Comparison of ENCODE assay signal across 17 cellular contexts in the genomic region with DNA sequence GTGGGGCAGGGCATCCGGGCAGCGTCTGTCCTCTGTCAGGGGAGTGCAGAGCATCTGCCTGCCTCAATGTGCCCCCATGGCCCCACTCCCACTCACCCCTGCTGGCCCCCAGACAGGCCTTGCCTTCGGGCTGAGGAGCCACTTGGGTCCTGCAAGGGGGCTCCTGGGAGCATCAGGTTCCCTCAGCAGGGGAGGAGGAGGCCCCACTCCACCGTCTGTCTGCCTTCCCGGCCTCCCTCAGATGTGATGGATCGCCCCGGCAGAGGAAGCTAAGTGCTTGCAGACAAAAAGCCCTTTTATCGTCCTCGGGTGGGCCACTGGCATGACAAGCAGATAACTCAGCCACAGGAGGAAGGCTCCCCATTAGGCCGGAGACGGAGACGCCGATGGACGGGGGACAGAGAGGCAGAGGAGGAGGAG. TPM values are rescaled to one million over a fixed set of nuclear protein-coding genes. Genes with fewer than 3 reads are reported as not detected.
DNase-seq lines count a peak whose midpoint lies in the region; ATAC-seq and TF ChIP-seq lines count a peak whose summit lies in the region.
"Had no signal": no experiment of that assay in that cellular context is flagged by ENCODE, and none has a peak within 500 bp of the region (broad histone marks: within the 10 kb centered on the region; RNA-seq: fewer than 3 reads in every experiment).

No MANE protein-coding gene starts in this region.

- peaks cover 30% of the 10 kb centered on the region for H3K79me1 ChIP-seq in mesendoderm (ENCODE audit: low read length)

- H3K9me3 ChIP-seq in heart left ventricle (no peaks in the 10 kb centered on the region), adrenal gland (replicated peaks in 1 of 3) (no peaks in the 10 kb centered on the region), HAP-1 (no peaks in the 10 kb centered on the region)

- WGBS in heart left ventricle, 4 donors = 52 to 76% (median 68%) methylated on average over 11 to 14 of the region's 14 CpGs
- WGBS in mesendoderm (ENCODE audit: extremely low coverage, insufficient coverage, low lambda C conversion rate) = no CpG with 5 or more reads among the region's 14 CpGs
- 71 to 80% (median 73%) methylated on average over 11 to 14 of the region's 14 CpGs for WGBS in adrenal gland, 4 donors

- H3K18ac ChIP-seq in mesendoderm (ENCODE audit: low read length) = no peak overlapping the region

- intact Hi-C loops in heart left ventricle (cut with DNase I) = loop anchor here in 1 of 10 donors (2.0 kb wide), 1 partner anchor 24 kb away; no protein-coding TSS in a partner anchor
- intact Hi-C loops in Right ventricle myocardium superior (cut with DNase I) = no loop called here
- intact Hi-C loops in adrenal gland (cut with DNase I) = no loop called here

- H3K4me2 ChIP-seq in mesendoderm (ENCODE audit: low read length) = no peak overlapping the region

- DNase-seq in heart left ventricle = peak in 3 of 5 donors; percentile 6 to 51 (median 25)
- DNase-seq in Right ventricle myocardium superior = no peak
- DNase-seq in astrocyte of the hippocampus (ENCODE audit: low read depth, low spot score) = peak; percentile 18
- DNase-seq in mesendoderm = no peak
- DNase-seq in NCI-H2196 (lab: John Stamatoyannopoulos, UW; ENCODE audit: unreplicated experiment) = no peak
- DNase-seq in adrenal gland = no peak
- DNase-seq in HAP-1 (ENCODE audit: low spot score in 2 of 2) = no peak
- DNase-seq: activated CD4-positive, CD25-positive, alpha-beta regulatory T cell; activated CD8-positive, alpha-beta memory T cell treated with anti-CD3 and anti-CD28 coated beads for 24 hours; activated naive CD8-positive, alpha-beta T cell treated with anti-CD3 and anti-CD28 coated beads, Interleukin-2, amount 10 ng/mL, durations not matched to agents 7 days and 5 days; CD8-positive, alpha-beta memory T cell; GM23248; left cardiac atrium; NCI-H1930; T-cell had no signal

- no peak overlapping the region for H2AK5ac ChIP-seq in mesendoderm (ENCODE audit: low read length)

- TF ChIP-seq POLR2A in heart left ventricle (IDR thresholded peaks at IDR 0.05) (no peak), adrenal gland (IDR thresholded peaks at IDR 0.05) (no peak)

- no peak overlapping the region for H3K9ac ChIP-seq in mesendoderm (ENCODE audit: low read length)
- H3K9ac ChIP-seq: GM23248 had no signal

- H3K4me1 ChIP-seq in heart left ventricle = peaks cover 0 to 45% (median 31%) of the 10 kb centered on the region in 12 donors
- H3K4me1 ChIP-seq in mesendoderm (ENCODE audit: control insufficient read depth, low read depth, low read length) = peaks cover 6% of the 10 kb centered on the region
- H3K4me1 ChIP-seq in adrenal gland (replicated peaks in 1 of 2) = peaks cover 3 to 17% of the 10 kb centered on the region in 2 donors
- no peaks in the 10 kb centered on the region for H3K4me1 ChIP-seq in HAP-1

- in situ Hi-C loops in HAP-1 (cut with MboI; ENCODE audit: low sequenced_read_pairs) = no loop called here

- H3K23ac ChIP-seq in mesendoderm (ENCODE audit: low read length) = no peak overlapping the region

- H2BK120ac ChIP-seq in mesendoderm (ENCODE audit: low read depth, low read length) = no peak overlapping the region

- H4K8ac ChIP-seq in mesendoderm (ENCODE audit: low read depth, low read length) = no peak overlapping the region

- peak overlapping the region; percentile 67 for H3K56ac ChIP-seq in mesendoderm (ENCODE audit: low read length)

- no peak for TF ChIP-seq CTCF in heart left ventricle (IDR thresholded peaks at IDR 0.05)
- no peak for TF ChIP-seq CTCF in adrenal gland (IDR thresholded peaks at IDR 0.05)

- no peak overlapping the region for H3K4ac ChIP-seq in mesendoderm (ENCODE audit: low read depth, low read length)

- H3K79me2 ChIP-seq in mesendoderm (ENCODE audit: control insufficient read depth, insufficient read depth, low read length) = peaks cover 76% of the 10 kb centered on the region

- H2BK5ac ChIP-seq in mesendoderm (ENCODE audit: low read length) = no peak overlapping the region

- H3K4me3 ChIP-seq in heart left ventricle (no peak overlapping the region), mesendoderm (ENCODE audit: low read length) (no peak overlapping the region), adrenal gland (no peak overlapping the region), HAP-1 (no peak overlapping the region)
- H3K4me3 ChIP-seq: GM23248 had no signal

- ATAC-seq in heart left ventricle (no peak), Right ventricle myocardium superior (ENCODE audit: poor library complexity) (no peak), HG03457 (IDR thresholded peaks at IDR 0.05; ENCODE audit: unreplicated experiment) (no peak)
- ATAC-seq: left cardiac atrium; stimulated activated memory B cell treated with anti-CD40 and anti-IgM and Interleukin-4, amounts not matched to agents 10 μg/mL and 1 μg/mL and 100 μg/mL, for 72 hours; T-cell had no signal

- H3K27me3 ChIP-seq in heart left ventricle (no peaks in the 10 kb centered on the region), mesendoderm (ENCODE audit: insufficient read depth, low read length, poor library complexity) (no peaks in the 10 kb centered on the region), adrenal gland (no peaks in the 10 kb centered on the region), HAP-1 (ENCODE audit: low read depth) (no peaks in the 10 kb centered on the region)

- H2BK15ac ChIP-seq in mesendoderm (replicated peaks; ENCODE audit: low read depth) = no peak overlapping the region

- H4K5ac ChIP-seq in mesendoderm (ENCODE audit: low read length) = no peak overlapping the region

- H3K36me3 ChIP-seq in heart left ventricle (peaks cover 0 to 17% (median 3%) of the 10 kb centered on the region in 9 donors), mesendoderm (ENCODE audit: control insufficient read depth, insufficient read depth, low read length) (no peaks in the 10 kb centered on the region), adrenal gland (replicated peaks in 1 of 2) (no peaks in the 10 kb centered on the region), HAP-1 (replicated peaks) (peaks cover 2% of the 10 kb centered on the region; the same call in 1 of the 2 replicates)

- H3K27ac ChIP-seq in heart left ventricle = peak overlapping the region in 1 of 12 donors; percentile 40
- peak overlapping the region; percentile 21 for H3K27ac ChIP-seq in mesendoderm (ENCODE audit: low read depth, low read length)
- peak overlapping the region in 2 of 5 donors; percentile 34 for H3K27ac ChIP-seq in adrenal gland
- H3K27ac ChIP-seq: GM23248 had no signal

RNA-seq across cellular contexts. Expression of a gene that starts 35.1 kb away (rescaled TPM):
- 100 to 1,000 TPM in 8 of 9 donors, 10 to 100 TPM in 1; 66.9 to 184 (median 132) TPM for total RNA-seq in heart left ventricle
- polyA plus RNA-seq in heart left ventricle = 10 to 100 TPM; 62.1 to 67.0 TPM
- total RNA-seq in Right ventricle myocardium superior = 133 TPM
- 129 TPM for polyA plus RNA-seq in mesendoderm (2013, experiment 1 of 2)
- 129 TPM for polyA plus RNA-seq in mesendoderm (2013, experiment 2 of 2)
- total RNA-seq in adrenal gland = 100 to 1,000 TPM in 7 of 8 donors, 10 to 100 TPM in 1; 85.3 to 243 (median 199) TPM
- polyA plus RNA-seq in adrenal gland = 100 to 1,000 TPM in 1 of 3 donors, 10 to 100 TPM in 2; 28.3 to 194 (median 53.3) TPM

Comparison
In these comparisons a context has a peak if more than half of its experiments do, and no peak if none do; other contexts are left out.
1. DNase-seq: peak in heart left ventricle (3 of 5) and astrocyte of the hippocampus (single experiment); none in Right ventricle myocardium superior (single experiment), mesendoderm (single experiment), NCI-H2196 (single experiment), adrenal gland (0 of 7) and HAP-1 (0 of 2).